In genomic region chr6:53544500-53545308, GRCh38 we compare ENCODE assay signal across 1 cellular context.
A peak's percentile ranks its signal among the peaks of the same experiment; 100 is the strongest.
TF ChIP-seq lines count a peak whose summit lies in the region.

Gene GCLC (minus strand): TSS chr6:53545101. CDS start chr6:53544645, 456 bp downstream.

TF ChIP-seq in HepG2, 621 proteins besides CTCF, POLR2A, EP300 and RAD21 (continued from another document and continues in another):
- TF ChIP-seq ARID5B (CRISPR knock-in tag; IDR thresholded peaks at IDR 0.05) (peak; percentile 82), FOSL1 (CRISPR knock-in tag; IDR thresholded peaks at IDR 0.05; ENCODE audit: borderline replicate concordance) (no peak), ZNF747 (CRISPR knock-in tag; IDR thresholded peaks at IDR 0.05; ENCODE audit: borderline replicate concordance) (peak; percentile 96; the same call in 1 of the 2 replicates), MIXL1 (CRISPR knock-in tag; IDR thresholded peaks at IDR 0.05) (peak; percentile 64; the same call in 1 of the 2 replicates), FOXO4 (CRISPR knock-in tag; conservative IDR thresholded peaks at IDR 0.05) (peak; percentile 98; the same call in 1 of the 2 replicates), JUN (CRISPR knock-in tag; IDR thresholded peaks at IDR 0.05) (no peak; the same call in 1 of the 2 replicates), MTA1 (CRISPR knock-in tag; IDR thresholded peaks at IDR 0.05; ENCODE audit: borderline replicate concordance) (peak; percentile 95), ZNF766 (CRISPR knock-in tag; IDR thresholded peaks at IDR 0.05; ENCODE audit: borderline replicate concordance) (no peak; the same call in none of the 2 replicates), BRD4 (CRISPR knock-in tag; IDR thresholded peaks at IDR 0.05) (peak; percentile 42; the same call in 1 of the 2 replicates), ZNF337 (CRISPR knock-in tag; IDR thresholded peaks at IDR 0.05; ENCODE audit: borderline replicate concordance, low read depth) (0 out of 2 replicates have a peak, but pooled peaks have one; percentile 48), ZNF577 (CRISPR knock-in tag; IDR thresholded peaks at IDR 0.05; ENCODE audit: borderline replicate concordance, low read depth) (no peak), GZF1 (CRISPR knock-in tag; IDR thresholded peaks at IDR 0.05) (no peak), NFRKB (IDR thresholded peaks at IDR 0.05) (no peak), ARID4A (CRISPR knock-in tag; IDR thresholded peaks at IDR 0.05; ENCODE audit: borderline replicate concordance) (peak; percentile 93), RELA (CRISPR knock-in tag; IDR thresholded peaks at IDR 0.05) (peak; percentile 71; the same call in 1 of the 2 replicates), ZNF792 (CRISPR knock-in tag; IDR thresholded peaks at IDR 0.05) (peak; percentile 90), SMYD3 (CRISPR knock-in tag; IDR thresholded peaks at IDR 0.05) (no peak), TOE1 (CRISPR knock-in tag; IDR thresholded peaks at IDR 0.05) (peak; percentile 28; the same call in 1 of the 2 replicates), SCMH1 (CRISPR knock-in tag; IDR thresholded peaks at IDR 0.05; ENCODE audit: borderline replicate concordance) (no peak), ZNF12 (CRISPR knock-in tag; IDR thresholded peaks at IDR 0.05) (peak; percentile 76), GPBP1L1 (CRISPR knock-in tag; IDR thresholded peaks at IDR 0.05) (no peak), THYN1 (CRISPR knock-in tag; IDR thresholded peaks at IDR 0.05; ENCODE audit: borderline replicate concordance, low read depth) (no peak; the same call in 1 of the 2 replicates), BRF2 (CRISPR knock-in tag; IDR thresholded peaks at IDR 0.05) (peak; percentile 91; the same call in 1 of the 2 replicates), PRMT3 (CRISPR knock-in tag; IDR thresholded peaks at IDR 0.05; ENCODE audit: borderline replicate concordance, low read depth) (peak; percentile 94; the same call in 1 of the 2 replicates), HMGXB4 (CRISPR knock-in tag; IDR thresholded peaks at IDR 0.05; ENCODE audit: borderline replicate concordance in 1 of 2, low read depth in 1 of 2) (peak; percentile 89 to 98), ZNF331 (CRISPR knock-in tag; IDR thresholded peaks at IDR 0.05) (peak; percentile 85), ZMYM2 (CRISPR knock-in tag; IDR thresholded peaks at IDR 0.05) (peak; percentile 54; the same call in 1 of the 2 replicates), RFX3 (CRISPR knock-in tag; IDR thresholded peaks at IDR 0.05) (peak; percentile 42; the same call in 1 of the 2 replicates), POGZ (CRISPR knock-in tag; IDR thresholded peaks at IDR 0.05) (peak; percentile 100), IKZF1 (IDR thresholded peaks at IDR 0.05) (no peak), EEA1 (CRISPR knock-in tag; IDR thresholded peaks at IDR 0.05; ENCODE audit: borderline replicate concordance) (peak; percentile 90), PPARG (CRISPR knock-in tag; conservative IDR thresholded peaks at IDR 0.05) (peak; percentile 48; the same call in 1 of the 2 replicates), GLMP (CRISPR knock-in tag; IDR thresholded peaks at IDR 0.05; ENCODE audit: borderline replicate concordance) (no peak), MBNL3 (CRISPR knock-in tag; conservative IDR thresholded peaks at IDR 0.05) (no peak), HNRNPK (IDR thresholded peaks at IDR 0.05; ENCODE audit: low read depth, low read length, poor library complexity, severe bottlenecking) (peak; percentile 65), FUBP1 (CRISPR knock-in tag; IDR thresholded peaks at IDR 0.05; ENCODE audit: borderline replicate concordance) (no peak), KDM2A (CRISPR knock-in tag; IDR thresholded peaks at IDR 0.05; ENCODE audit: borderline replicate concordance, low read depth) (peak; percentile 99), KLF15 (CRISPR knock-in tag; IDR thresholded peaks at IDR 0.05; ENCODE audit: borderline replicate concordance) (peak; percentile 94), ZFP82 (CRISPR knock-in tag; IDR thresholded peaks at IDR 0.05; ENCODE audit: borderline replicate concordance) (no peak; the same call in 1 of the 2 replicates), ZNF740 (CRISPR knock-in tag; IDR thresholded peaks at IDR 0.05) (peak; percentile 69), YEATS4 (CRISPR knock-in tag; IDR thresholded peaks at IDR 0.05; ENCODE audit: borderline replicate concordance) (peak; percentile 88), TERF1 (CRISPR knock-in tag; IDR thresholded peaks at IDR 0.05) (no peak), ZNF446 (CRISPR knock-in tag; IDR thresholded peaks at IDR 0.05) (peak; percentile 87)
